ENCODE assay signal across 20 cellular contexts in genomic region chr7:150362989-150363769, GRCh38. TPM values are rescaled to one million over a fixed set of nuclear protein-coding genes. Genes with fewer than 3 reads are reported as not detected.
DNase-seq lines count a peak whose midpoint lies in the region; ATAC-seq and TF ChIP-seq lines count a peak whose summit lies in the region.
"Had no signal": no experiment of that assay in that cellular context is flagged by ENCODE, and none has a peak within 500 bp of the region (broad histone marks: within the 10 kb centered on the region; RNA-seq: fewer than 3 reads in every experiment).

No MANE protein-coding gene starts in this region.

- H3K27ac Mint-ChIP-seq in memory B cell (peak overlapping the region; percentile 100), type B pancreatic cell (no peak overlapping the region)

- H3K9me3 ChIP-seq in OCI-LY7 (ENCODE audit: low read length): no peaks in the 10 kb centered on the region
- H3K9me3 ChIP-seq: gastroesophageal sphincter, Peyer's patch, thyroid gland had no signal

- no peak overlapping the region for H3K27ac ChIP-seq in OCI-LY7 (ENCODE audit: low read depth, low read length, poor library complexity, severe bottlenecking)
- H3K27ac ChIP-seq: gastroesophageal sphincter, thyroid gland had no signal

- no peaks in the 10 kb centered on the region for H3K9me2 ChIP-seq in OCI-LY7 (ENCODE audit: insufficient read depth, low read length)

- H3K4me1 Mint-ChIP-seq in memory B cell (peaks cover 34% of the 10 kb centered on the region), type B pancreatic cell (ENCODE audit: unreplicated experiment) (peaks cover 42% of the 10 kb centered on the region)

- H3K36me3 Mint-ChIP-seq in memory B cell (no peaks in the 10 kb centered on the region), type B pancreatic cell (no peaks in the 10 kb centered on the region)

- intact Hi-C loops in OCI-LY7 (cut with micrococcal nuclease; ENCODE audit: unreplicated experiment): loop anchor here (10.0 kb wide), 1 partner anchor 532 kb away; no protein-coding TSS in a partner anchor

- H3K4me2 ChIP-seq in OCI-LY7 (ENCODE audit: low read length): peak overlapping the region; percentile 53

- in situ Hi-C loops in GM13976 (cut with MboI; ENCODE audit: low sequenced_read_pairs, unreplicated experiment): no loop called here

- CTCF ChIA-PET in OCI-LY7 (lab: Charles Lee; ENCODE audit: unreplicated experiment): interaction anchor here (0.6 kb wide), 1 partner anchor 19 kb away, joined by 10 read pairs; no protein-coding TSS in a partner anchor

- H3K79me2 ChIP-seq in OCI-LY7 (ENCODE audit: insufficient read depth, low read depth, low read length): no peaks in the 10 kb centered on the region

- ATAC-seq in memory B cell (ENCODE audit: low read depth) (no peak), GM18502 (IDR thresholded peaks at IDR 0.05; ENCODE audit: poor library complexity, unreplicated experiment) (no peak)
- ATAC-seq: gastroesophageal sphincter, right cardiac atrium had no signal

- POLR2A ChIA-PET in OCI-LY7 (lab: Charles Lee): interaction anchor here (1.2 kb wide), 1 partner anchor 44 kb away, joined by 4 read pairs; no protein-coding TSS in a partner anchor

- H3K27me3 Mint-ChIP-seq in memory B cell (peaks cover 3% of the 10 kb centered on the region), type B pancreatic cell (no peaks in the 10 kb centered on the region)
- H3K27me3 Mint-ChIP-seq: CD4-positive, alpha-beta memory T cell had no signal

- no peak overlapping the region for H3K4me3 ChIP-seq in OCI-LY7 (ENCODE audit: low read depth, low read length, poor library complexity, severe bottlenecking)
- H3K4me3 ChIP-seq: gastroesophageal sphincter, Peyer's patch, thyroid gland had no signal

- no peak overlapping the region for H2AFZ ChIP-seq in OCI-LY7 (ENCODE audit: low read length)

- peaks cover 41% of the 10 kb centered on the region for H3K4me1 ChIP-seq in OCI-LY7 (ENCODE audit: insufficient read depth, low read length, poor library complexity, severe bottlenecking)

- H3K4me3 Mint-ChIP-seq in memory B cell (no peak overlapping the region), type B pancreatic cell (peak overlapping the region; percentile 10)
- H3K4me3 Mint-ChIP-seq: CD4-positive, alpha-beta memory T cell had no signal

- BruUV-seq in OCI-LY7 (replicated peaks; lab: Mats Ljungman, UMichigan): no TSS peak

- H3K9me3 Mint-ChIP-seq in memory B cell (no peaks in the 10 kb centered on the region), type B pancreatic cell (no peaks in the 10 kb centered on the region)
- H3K9me3 Mint-ChIP-seq: CD4-positive, alpha-beta memory T cell had no signal

- no peaks in the 10 kb centered on the region for H4K20me1 ChIP-seq in OCI-LY7 (ENCODE audit: insufficient read depth, low read length)

- H3K36me3 ChIP-seq in OCI-LY7 (ENCODE audit: insufficient read depth, low read length): no peaks in the 10 kb centered on the region
- H3K36me3 ChIP-seq: gastroesophageal sphincter, Peyer's patch, thyroid gland had no signal

- peak; percentile 45 for DNase-seq in NCI-H2171 treated with DMSO at 0.1 percent for 48 hours (lab: John Stamatoyannopoulos, UW)
- no peak for DNase-seq in NCI-H2171 (lab: John Stamatoyannopoulos, UW)
- no peak for DNase-seq in OCI-LY7 (ENCODE audit: low spot score)
- DNase-seq in memory B cell (ENCODE audit: low spot score in 2 of 2): no peak
- no peak for DNase-seq in type B pancreatic cell (ENCODE audit: extremely low spot score, unreplicated experiment)
- no peak for DNase-seq in mesenteric fat pad (ENCODE audit: low spot score)
- no peak for DNase-seq in GM13976 (ENCODE audit: low spot score)
- DNase-seq: 8988T; activated CD4-positive, CD25-positive, alpha-beta regulatory T cell; activated effector memory CD4-positive, alpha-beta T cell treated with Interleukin-2 at 50 U/mL for 16 hours; CD4-positive, alpha-beta memory T cell; IMR-90; NCI-H1105 treated with DMSO at 0.1 percent for 48 hours; right cardiac atrium; stimulated activated CD4-positive, alpha-beta T cell treated with anti-CD3 and anti-CD28 coated beads, Interleukin-4, amount 100 ng/mL, for 1 hour; stimulated activated CD8-positive, alpha-beta memory T cell treated with anti-CD3 and anti-CD28 coated beads, Interleukin-4, amount 100 ng/mL, for 48 hours; thyroid gland had no signal

- TF ChIP-seq CTCF in OCI-LY7 (conservative IDR thresholded peaks at IDR 0.05; ENCODE audit: low read length): no peak
- TF ChIP-seq CTCF in type B pancreatic cell (conservative IDR thresholded peaks at IDR 0.05): no peak
- no peak for TF ChIP-seq CTCF in GM13976 (IDR thresholded peaks at IDR 0.05; ENCODE audit: borderline replicate concordance, control extremely low read depth, extremely low read depth, insufficient read depth, missing control alignments)

RNA-seq across cellular contexts. Expression of gene REPIN1, which starts 5.4 kb away (rescaled TPM):
- 36.9 and 46.2 TPM in 2 replicates for total RNA-seq in OCI-LY7 (2014; rRNA removed; shearing (Covaris generic))
- total RNA-seq in OCI-LY7 (2022) (19.0 and 21.7 TPM in 2 replicates), type B pancreatic cell (ENCODE audit: low replicate concordance) (142 and 154 TPM in 2 replicates), mesenteric fat pad (82.1 TPM)

RNA-seq across cellular contexts. Expression of gene ZNF775, which starts 16.0 kb away (rescaled TPM):
- total RNA-seq in OCI-LY7 (2014; rRNA removed; shearing (Covaris generic)): 4.7 and 5.5 TPM in 2 replicates
- 6.5 and 7.7 TPM in 2 replicates for total RNA-seq in OCI-LY7 (2022)
- total RNA-seq in type B pancreatic cell (ENCODE audit: low replicate concordance): 6.9 and 12.3 TPM in 2 replicates
- 1.6 TPM for total RNA-seq in mesenteric fat pad

RNA-seq across cellular contexts. Expression of gene RARRES2, which starts 21.8 kb away (rescaled TPM):
- total RNA-seq in OCI-LY7 (2014; rRNA removed; shearing (Covaris generic)): 0.08 TPM in 1 of 2 replicates, not detected in the other
- total RNA-seq in OCI-LY7 (2022) (not detected in 2 replicates), type B pancreatic cell (ENCODE audit: low replicate concordance) (16.3 and 109 TPM in 2 replicates), mesenteric fat pad (210 TPM)
- total RNA-seq: CD4-positive, alpha-beta memory T cell; IMR-90 had no signal

RNA-seq across cellular contexts. Expression of gene ACTR3C, which starts 39.8 kb away (rescaled TPM):
- 5.4 TPM in 1 of 2 replicates, not detected in the other for total RNA-seq in OCI-LY7 (2014; rRNA removed; shearing (Covaris generic))
- total RNA-seq in OCI-LY7 (2022) (not detected in 2 replicates), type B pancreatic cell (ENCODE audit: low replicate concordance) (4.8 and 8.7 TPM in 2 replicates), mesenteric fat pad (2.6 TPM)
- total RNA-seq: IMR-90 had no signal

RNA-seq across cellular contexts. Expression of gene LRRC61, which starts 40.0 kb away (rescaled TPM):
- total RNA-seq in OCI-LY7 (2014; rRNA removed; shearing (Covaris generic)): not detected in 2 replicates
- total RNA-seq in OCI-LY7 (2022): not detected in 2 replicates
- 13.0 and 17.7 TPM in 2 replicates for total RNA-seq in type B pancreatic cell (ENCODE audit: low replicate concordance)
- 3.9 TPM for total RNA-seq in mesenteric fat pad
- total RNA-seq: IMR-90 had no signal

Comparison
In these comparisons a context has a peak if more than half of its experiments do, and no peak if none do; other contexts are left out.
1. RNA of gene RARRES2, which starts 21.8 kb away (total RNA-seq): 210 TPM in mesenteric fat pad (single experiment) and 16.3 to 109 TPM in type B pancreatic cell; 0.08 TPM in OCI-LY7; every median in the first group is over 10 times any median in the second.